Comparison of ENCODE assay signal across 20 cellular contexts in genomic region chr2:146659976-146660375, GRCh38.
DNase-seq lines count a peak whose midpoint lies in the region; ATAC-seq and TF ChIP-seq lines count a peak whose summit lies in the region.
"Had no signal": no experiment of that assay in that cellular context is flagged by ENCODE, and none has a peak within 500 bp of the region (broad histone marks: within the 10 kb centered on the region; RNA-seq: fewer than 3 reads in every experiment).

No MANE protein-coding gene starts in this region.

- no peaks in the 10 kb centered on the region for H3K36me3 ChIP-seq in IMR-90 (ENCODE audit: control insufficient read depth, insufficient read depth, low read length)
- no peaks in the 10 kb centered on the region for H3K36me3 ChIP-seq in mesendoderm (ENCODE audit: control insufficient read depth, insufficient read depth, low read length)
- no peaks in the 10 kb centered on the region for H3K36me3 ChIP-seq in psoas muscle (ENCODE audit: insufficient read depth in 1 of 2, low read depth in 1 of 2)
- H3K36me3 ChIP-seq: BLaER1 treated with 17β-estradiol and CSF1 and Interleukin-3, amounts not matched to agents 10 nM and 100 nM had no signal

- H2BK5ac ChIP-seq in IMR-90 (ENCODE audit: low read depth, low read length, poor library complexity, severe bottlenecking) = no peak overlapping the region
- no peak overlapping the region for H2BK5ac ChIP-seq in mesendoderm (ENCODE audit: low read length)

- no peak overlapping the region for H3K9ac ChIP-seq in IMR-90 (ENCODE audit: low read depth, low read length)
- no peak overlapping the region for H3K9ac ChIP-seq in mesendoderm (ENCODE audit: low read length)
- H3K9ac ChIP-seq: BLaER1 treated with 17β-estradiol and CSF1 and Interleukin-3, amounts not matched to agents 10 nM and 100 nM; KMS-11 had no signal

- dilution Hi-C loops in IMR-90 (cut with HindIII; ENCODE audit: low sequenced_read_pairs, unreplicated experiment) = no loop called here

- no peaks in the 10 kb centered on the region for H3K9me3 ChIP-seq in IMR-90 (ENCODE audit: control insufficient read depth, insufficient read depth, low read length)
- no peaks in the 10 kb centered on the region for H3K9me3 ChIP-seq in psoas muscle
- H3K9me3 ChIP-seq: BLaER1 treated with 17β-estradiol and CSF1 and Interleukin-3, amounts not matched to agents 10 nM and 100 nM had no signal

- H4K91ac ChIP-seq in IMR-90 (ENCODE audit: insufficient read depth, low read depth, low read length) = no peak overlapping the region

- H3K4ac ChIP-seq in IMR-90 (ENCODE audit: low read depth, low read length) (no peak overlapping the region; the same call in 1 of the 2 replicates), mesendoderm (ENCODE audit: low read depth, low read length) (no peak overlapping the region)

- TF ChIP-seq CTCF in IMR-90 (conservative IDR thresholded peaks at IDR 0.05; ENCODE audit: low read depth, low read length) (no peak), choroid plexus epithelial cell (conservative IDR thresholded peaks at IDR 0.05; ENCODE audit: low read depth, low read length) (no peak), psoas muscle (IDR thresholded peaks at IDR 0.05) (no peak)

- H3K27ac ChIP-seq in IMR-90 (ENCODE audit: insufficient read depth, low read length) (no peak overlapping the region), mesendoderm (ENCODE audit: low read depth, low read length) (no peak overlapping the region), psoas muscle (no peak overlapping the region)
- H3K27ac ChIP-seq: BLaER1 treated with 17β-estradiol and CSF1 and Interleukin-3, amounts not matched to agents 10 nM and 100 nM; KMS-11 had no signal

- H3K79me2 ChIP-seq in mesendoderm (ENCODE audit: control insufficient read depth, insufficient read depth, low read length) = no peaks in the 10 kb centered on the region

- no peak overlapping the region for H2BK20ac ChIP-seq in IMR-90 (ENCODE audit: low read depth, low read length)

- TF ChIP-seq RAD21 in IMR-90 (IDR thresholded peaks at IDR 0.05; ENCODE audit: low read length) = no peak

- CTCF ChIA-PET in IMR-90 (lab: Yijun Ruan, JAX) = no interaction called here

- no peak overlapping the region for H2BK120ac ChIP-seq in IMR-90 (ENCODE audit: low read depth, low read length)
- H2BK120ac ChIP-seq in mesendoderm (ENCODE audit: low read depth, low read length) = peak overlapping the region; percentile 61

- H2AFZ ChIP-seq in IMR-90 (replicated peaks; ENCODE audit: low read length, poor library complexity) = no peak overlapping the region

- H3K23ac ChIP-seq in IMR-90 (ENCODE audit: low read depth, low read length) = no peak overlapping the region
- H3K23ac ChIP-seq in mesendoderm (ENCODE audit: low read length) = no peak overlapping the region

- no peak overlapping the region; the same call in 1 of the 2 replicates for H3K18ac ChIP-seq in IMR-90 (ENCODE audit: low read depth, low read length)
- peak overlapping the region; percentile 75 for H3K18ac ChIP-seq in mesendoderm (ENCODE audit: low read length)

- no peaks in the 10 kb centered on the region for H3K9me1 ChIP-seq in IMR-90 (ENCODE audit: insufficient read depth, low read length)

- H4K5ac ChIP-seq in IMR-90 (ENCODE audit: low read depth, low read length) (no peak overlapping the region; the same call in 1 of the 2 replicates), mesendoderm (ENCODE audit: low read length) (no peak overlapping the region)

- H3K14ac ChIP-seq in IMR-90 (replicated peaks; ENCODE audit: low read depth, low read length) = no peak overlapping the region

- no peaks in the 10 kb centered on the region for H4K20me1 ChIP-seq in IMR-90 (ENCODE audit: insufficient read depth, low read length)
- H4K20me1 ChIP-seq: BLaER1 treated with 17β-estradiol and CSF1 and Interleukin-3, amounts not matched to agents 10 nM and 100 nM had no signal

- H3K79me1 ChIP-seq in IMR-90 (ENCODE audit: low read depth in 1 of 2, low read length in 2 of 2) (no peaks in the 10 kb centered on the region), mesendoderm (ENCODE audit: low read length) (no peaks in the 10 kb centered on the region)

- H3K4me3 ChIP-seq in IMR-90 (ENCODE audit: insufficient read depth, low read depth, low read length) = no peak overlapping the region
- H3K4me3 ChIP-seq in choroid plexus epithelial cell (ENCODE audit: low read depth, low read length) = no peak overlapping the region
- H3K4me3 ChIP-seq in mesendoderm (ENCODE audit: low read length) = no peak overlapping the region
- H3K4me3 ChIP-seq in psoas muscle = no peak overlapping the region
- H3K4me3 ChIP-seq: BLaER1 treated with 17β-estradiol and CSF1 and Interleukin-3, amounts not matched to agents 10 nM and 100 nM had no signal

- intact Hi-C loops in IMR-90 (cut with micrococcal nuclease) (loop anchor here (2.0 to 5.0 kb wide), 4 partner anchors 128 to 901 kb away; no protein-coding TSS in a partner anchor), psoas muscle (cut with DNase I) (no loop called here)

- in situ Hi-C loops in IMR-90 (cut with MboI; ENCODE audit: low sequenced_read_pairs) = loop anchor here (10.0 kb wide), 1 partner anchor 895 kb away; no protein-coding TSS in a partner anchor

- peak overlapping the region; percentile 15; the same call in 1 of the 3 replicates for H2BK15ac ChIP-seq in IMR-90 (ENCODE audit: low read depth, low read length)
- H2BK15ac ChIP-seq in mesendoderm (replicated peaks; ENCODE audit: low read depth) = peak overlapping the region; percentile 96

- DNase-seq in IMR-90 (no peak), choroid plexus epithelial cell (ENCODE audit: low read depth) (peak; percentile 14), mesendoderm (no peak), NOMO-1 treated with DMSO at 0.1 percent for 48 hours (lab: John Stamatoyannopoulos, UW; ENCODE audit: unreplicated experiment) (no peak), psoas muscle (no peak)
- no peak for DNase-seq in activated CD8-positive, alpha-beta memory T cell treated with anti-CD3 and anti-CD28 coated beads, Interleukin-2, amount 50 U/mL, for 48 hours
- DNase-seq: ACHN, H9, NCI-H1105, NCI-H146, NCI-H2029, NCI-H2171, NCI-H524 treated with DMSO at 0.1 percent for 48 hours, PC-3, RPMI8226, SHP77, SW 1271 had no signal

- H4K8ac ChIP-seq in IMR-90 (ENCODE audit: low read depth in 2 of 2, low read length in 2 of 2) (no peak overlapping the region), mesendoderm (ENCODE audit: low read depth, low read length) (peak overlapping the region; percentile 76)

- no peak for ATAC-seq in IMR-90 (ENCODE audit: low read depth)
- no peak for ATAC-seq in HG02852 (IDR thresholded peaks at IDR 0.05; ENCODE audit: unreplicated experiment)
- no peak for ATAC-seq in psoas muscle
- ATAC-seq: PC-3 had no signal

- H3K56ac ChIP-seq in IMR-90 (ENCODE audit: extremely low read depth, insufficient read depth, low read length) = no peak overlapping the region
- no peak overlapping the region for H3K56ac ChIP-seq in mesendoderm (ENCODE audit: low read length)

- no peaks in the 10 kb centered on the region for H3K27me3 ChIP-seq in IMR-90 (ENCODE audit: control insufficient read depth, insufficient read depth, low read length)
- no peaks in the 10 kb centered on the region for H3K27me3 ChIP-seq in mesendoderm (ENCODE audit: insufficient read depth, low read length, poor library complexity)
- no peaks in the 10 kb centered on the region for H3K27me3 ChIP-seq in psoas muscle (ENCODE audit: insufficient read depth in 3 of 3, low read length in 2 of 3)
- H3K27me3 ChIP-seq: BLaER1 treated with 17β-estradiol and CSF1 and Interleukin-3, amounts not matched to agents 10 nM and 100 nM had no signal

- H2AK5ac ChIP-seq in IMR-90 (ENCODE audit: low read depth, low read length) (no peak overlapping the region), mesendoderm (ENCODE audit: low read length) (no peak overlapping the region)

- H3K4me1 ChIP-seq in IMR-90 (ENCODE audit: control insufficient read depth, insufficient read depth, low read length) = no peaks in the 10 kb centered on the region
- no peaks in the 10 kb centered on the region for H3K4me1 ChIP-seq in mesendoderm (ENCODE audit: control insufficient read depth, low read depth, low read length)
- no peaks in the 10 kb centered on the region for H3K4me1 ChIP-seq in psoas muscle
- H3K4me1 ChIP-seq: BLaER1 treated with 17β-estradiol and CSF1 and Interleukin-3, amounts not matched to agents 10 nM and 100 nM had no signal

- POLR2A ChIA-PET in IMR-90 (lab: Charles Lee; ENCODE audit: unreplicated experiment) = no interaction called here

- no peak overlapping the region for H2AK9ac ChIP-seq in IMR-90 (replicated peaks; ENCODE audit: low read depth, low read length, poor library complexity)

- H3K4me2 ChIP-seq in IMR-90 (ENCODE audit: low read depth, low read length) = no peak overlapping the region
- no peak overlapping the region for H3K4me2 ChIP-seq in mesendoderm (ENCODE audit: low read length)
- H3K4me2 ChIP-seq: BLaER1 treated with 17β-estradiol and CSF1 and Interleukin-3, amounts not matched to agents 10 nM and 100 nM; KMS-11 had no signal

- TF ChIP-seq POLR2A in IMR-90 (IDR thresholded peaks at IDR 0.05; ENCODE audit: low read depth, low read length) = no peak

- WGBS in IMR-90 (ENCODE audit: extremely low coverage in 2 of 2, insufficient read length in 1 of 2), 2 experiments = no CpG with 5 or more reads among the region's 1 CpG
- WGBS in mesendoderm (ENCODE audit: extremely low coverage, insufficient coverage, low lambda C conversion rate) = no CpG with 5 or more reads among the region's 1 CpG
- 87 to 95% (median 90%) methylated on average over 1 of the region's 1 CpG for WGBS in psoas muscle, 3 donors

- BruUV-seq in IMR-90 (replicated peaks; lab: Mats Ljungman, UMichigan) = no TSS peak

TF ChIP-seq in IMR-90, 13 proteins besides CTCF, POLR2A, EP300 and RAD21:
- TF ChIP-seq FOS (IDR thresholded peaks at IDR 0.05; ENCODE audit: low read depth, low read length) (no peak), CHD1 (IDR thresholded peaks at IDR 0.05; ENCODE audit: low read depth, low read length) (no peak), USF2 (IDR thresholded peaks at IDR 0.05; ENCODE audit: low read depth, low read length) (no peak), BHLHE40 (IDR thresholded peaks at IDR 0.05; ENCODE audit: low read depth, low read length) (no peak), MAZ (IDR thresholded peaks at IDR 0.05; ENCODE audit: borderline replicate concordance, low read depth, low read length) (no peak), CEBPB (IDR thresholded peaks at IDR 0.05; ENCODE audit: low read depth, low read length) (no peak), NFE2L2 (IDR thresholded peaks at IDR 0.05; ENCODE audit: low read depth, low read length) (no peak), RFX5 (IDR thresholded peaks at IDR 0.05; ENCODE audit: low read depth, low read length) (no peak), MAFK (IDR thresholded peaks at IDR 0.05; ENCODE audit: low read depth, low read length) (no peak)
